18 cellular contexts compared by ENCODE assay signal in the genomic region with DNA sequence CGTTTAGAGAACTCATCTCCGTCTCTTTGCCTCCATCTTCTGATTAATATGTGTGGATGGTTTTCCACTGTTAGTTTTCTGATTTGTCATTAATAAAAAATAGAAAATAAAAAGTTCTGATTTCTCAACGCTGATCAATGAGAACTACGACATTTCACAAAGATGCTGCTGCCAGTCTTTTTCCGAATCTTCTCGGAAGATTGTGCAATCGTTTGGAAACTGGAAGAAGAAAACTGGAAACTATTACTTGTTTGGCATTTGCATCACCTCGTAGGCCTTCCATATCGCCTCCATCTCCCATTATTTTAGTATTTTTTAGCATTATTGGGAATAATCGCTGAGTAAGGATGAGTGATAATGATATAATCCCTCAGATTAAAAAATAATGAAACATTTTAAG.
"Had no signal": no experiment of that assay in that cellular context is flagged by ENCODE, and none has a peak within 500 bp of the region (broad histone marks: within the 10 kb centered on the region; RNA-seq: fewer than 3 reads in every experiment).

No MANE protein-coding gene starts in this region.

- H3K27me3 ChIP-seq: esophagus muscularis mucosa, neural progenitor cell, uterus had no signal

- H3K27ac ChIP-seq: neural progenitor cell, uterus had no signal

- H3K9me3 ChIP-seq: esophagus muscularis mucosa, uterus had no signal

- H3K36me3 ChIP-seq: esophagus muscularis mucosa, neural progenitor cell, uterus had no signal

- H3K4me1 ChIP-seq: uterus had no signal

- DNase-seq: activated CD4-positive, alpha-beta memory T cell treated with anti-CD3 and anti-CD28 coated beads for 36 hours; activated CD4-positive, alpha-beta T cell treated with anti-CD3 and anti-CD28 coated beads for 48 hours; activated effector memory CD4-positive, alpha-beta T cell treated with Interleukin-2 at 50 U/mL for 16 hours; activated naive CD4-positive, alpha-beta T cell treated with anti-CD3 and anti-CD28 coated beads, Interleukin-2, amount 10 ng/mL, durations not matched to agents 7 days and 5 days; activated T-cell treated with anti-CD3 and anti-CD28 coated beads, Interleukin-2, amount 50 U/mL, for 48 hours; foreskin fibroblast; naive thymus-derived CD8-positive, alpha-beta T cell; posterior cingulate gyrus; stimulated activated CD4-positive, alpha-beta T cell treated with anti-CD3 and anti-CD28 coated beads, Interleukin-12 subunit alpha, Interleukin-12 subunit beta, amount 100 ng/mL, for 4 hours; stimulated activated CD4-positive, alpha-beta T cell treated with anti-CD3 and anti-CD28 coated beads, Interleukin-4, amount 100 ng/mL, for 4 hours; stimulated activated naive CD8-positive, alpha-beta T cell treated with anti-CD3 and anti-CD28 coated beads, Interleukin-15, Interleukin-2, amounts not matched to agents 100 U/mL and 50 U/mL, for 24 hours; T1000; trophoblast cell had no signal

- ATAC-seq: left lobe of liver; naive thymus-derived CD8-positive, alpha-beta T cell; stimulated activated naive CD8-positive, alpha-beta T cell treated with anti-CD3 and anti-CD28 coated beads, Interleukin-15, Interleukin-2, amounts not matched to agents 100 U/mL and 50 U/mL, for 24 hours had no signal

- H3K4me2 ChIP-seq: neural progenitor cell had no signal

- H3K9ac ChIP-seq: neural progenitor cell had no signal

- H2AFZ ChIP-seq: neural progenitor cell had no signal

- H3K4me3 ChIP-seq: esophagus muscularis mucosa, lung, neural progenitor cell, uterus had no signal
